ENCODE assay signal across 7 cellular contexts in the genomic region with DNA sequence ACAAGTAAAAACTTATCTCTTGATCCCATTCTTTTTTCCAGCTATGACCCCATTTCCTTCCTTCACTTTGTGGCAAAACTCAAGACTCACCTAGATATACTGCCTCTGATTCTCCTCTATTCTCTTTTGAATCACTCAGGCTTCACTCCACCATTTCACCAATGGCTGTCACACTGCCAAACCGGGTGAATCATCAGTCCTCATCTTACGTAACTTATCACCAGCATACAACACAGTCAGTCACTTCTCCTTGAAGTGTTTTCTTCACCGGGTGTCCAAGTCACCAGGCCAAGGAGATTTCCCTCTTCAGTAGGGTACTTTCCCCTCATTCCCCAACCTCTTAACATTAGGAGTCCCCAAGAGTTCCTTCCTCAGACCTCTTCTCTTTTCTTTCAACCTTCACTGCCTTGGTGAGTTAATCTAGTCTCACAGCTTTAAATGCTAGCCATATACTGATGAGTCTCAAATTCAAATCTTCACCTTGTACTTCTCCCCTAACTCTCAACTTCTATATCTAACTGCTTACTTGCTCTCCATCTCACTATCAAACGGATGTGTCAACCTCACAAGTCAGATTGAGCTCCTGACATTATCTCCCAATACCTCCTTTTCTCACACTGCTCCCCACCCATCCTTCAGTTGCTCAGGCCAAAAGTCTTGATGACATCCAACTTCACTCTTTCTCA. TPM values are rescaled to one million over a fixed set of nuclear protein-coding genes. Genes with fewer than 3 reads are reported as not detected.
A peak's percentile ranks its signal among the peaks of the same experiment; 100 is the strongest.
DNase-seq lines count a peak whose midpoint lies in the region; ATAC-seq and TF ChIP-seq lines count a peak whose summit lies in the region.

No MANE protein-coding gene starts in this region.

- no peak for ATAC-seq in HG03095 (IDR thresholded peaks at IDR 0.05; ENCODE audit: unreplicated experiment)

- no peak overlapping the region for H2AFZ ChIP-seq in hepatocyte

- DNase-seq in HL-60 (ENCODE audit: low read depth in 1 of 2, low spot score in 1 of 2) (peak; percentile 53 to 85), hepatocyte (ENCODE audit: low spot score) (peak; percentile 36), substantia nigra (lab: John Stamatoyannopoulos, UW) (no peak), hypothalamus (lab: John Stamatoyannopoulos, UW) (no peak), NK-92 (lab: John Stamatoyannopoulos, UW; ENCODE audit: unreplicated experiment) (no peak)

- TF ChIP-seq CTCF in HL-60 (IDR thresholded peaks at IDR 0.05; ENCODE audit: insufficient read depth, low read length) (no peak), hepatocyte (IDR thresholded peaks at IDR 0.05; ENCODE audit: poor library complexity) (no peak)

- H3K9me3 ChIP-seq in hepatocyte (ENCODE audit: low read depth), result no peaks in the 10 kb centered on the region

- no peaks in the 10 kb centered on the region for H4K20me1 ChIP-seq in hepatocyte (ENCODE audit: insufficient read depth, poor library complexity, severe bottlenecking)

- no peaks in the 10 kb centered on the region for H3K4me1 ChIP-seq in hepatocyte (ENCODE audit: insufficient read depth)

- H3K79me2 ChIP-seq in hepatocyte, result peaks cover 12% of the 10 kb centered on the region

- H3K27ac ChIP-seq in HL-60 (replicated peaks) (no peak overlapping the region; the same call in 1 of the 2 replicates), angular gyrus (ENCODE audit: low read depth, low read length) (peak overlapping the region; percentile 67), hepatocyte (no peak overlapping the region), substantia nigra (ENCODE audit: low read depth, low read length, poor library complexity, severe bottlenecking) (peak overlapping the region; percentile 10)

- no peaks in the 10 kb centered on the region for H3K9me2 ChIP-seq in hepatocyte (replicated peaks; ENCODE audit: insufficient read depth)

- no peaks in the 10 kb centered on the region for H3K27me3 ChIP-seq in HL-60 (ENCODE audit: insufficient read depth, poor library complexity, severe bottlenecking)
- no peaks in the 10 kb centered on the region for H3K27me3 ChIP-seq in hepatocyte

- no peaks in the 10 kb centered on the region for H3K36me3 ChIP-seq in hepatocyte (replicated peaks; ENCODE audit: insufficient read depth, low read depth)

- H3K4me2 ChIP-seq in hepatocyte, result no peak overlapping the region

- 67% methylated on average over 4 of the region's 4 CpGs for WGBS in hepatocyte (ENCODE audit: low lambda C conversion rate, missing lambda C conversion rate)

- H3K4me3 ChIP-seq in HL-60 (replicated peaks; ENCODE audit: insufficient read depth, low read length) (no peak overlapping the region), hepatocyte (no peak overlapping the region)

RNA-seq across cellular contexts. Expression of a gene that starts 6.0 kb away (rescaled TPM):
- 8.7 and 9.0 TPM in 2 replicates for total RNA-seq in hepatocyte
- polyA plus RNA-seq in hepatocyte, result 13.7 TPM in 2 replicates

Comparison
In these comparisons a context has a peak if more than half of its experiments do, and no peak if none do; other contexts are left out.
1. DNase-seq: peak in HL-60 (2 of 2) and hepatocyte (single experiment); none in substantia nigra (0 of 49), hypothalamus (0 of 51) and NK-92 (single experiment).
2. H3K27ac ChIP-seq: peak in angular gyrus (single experiment) and substantia nigra (single experiment); none in HL-60 (single experiment) and hepatocyte (single experiment).